In the genomic region with DNA sequence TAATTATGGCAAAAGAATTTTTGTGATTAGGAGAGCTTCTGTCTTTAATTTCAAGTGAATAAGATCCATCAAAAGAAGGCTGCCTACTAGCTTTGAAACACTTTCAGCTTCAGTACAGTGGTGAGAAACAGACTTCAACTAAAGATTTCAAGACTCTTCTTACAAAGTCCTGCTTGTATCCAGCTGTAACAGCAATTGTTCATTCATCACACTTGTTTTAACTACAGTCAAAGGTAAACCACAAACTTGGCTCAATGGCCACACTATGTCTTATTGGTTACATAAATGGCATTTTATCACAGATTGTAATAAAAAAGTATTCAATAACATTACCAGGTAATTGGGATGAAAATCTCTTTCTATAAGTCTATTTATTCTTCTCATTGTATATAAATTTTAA, we compare ENCODE assay signal across 21 cellular contexts. TPM values are rescaled to one million over a fixed set of nuclear protein-coding genes. Genes with fewer than 3 reads are reported as not detected.
DNase-seq lines count a peak whose midpoint lies in the region; ATAC-seq and TF ChIP-seq lines count a peak whose summit lies in the region.
"Had no signal": no experiment of that assay in that cellular context is flagged by ENCODE, and none has a peak within 500 bp of the region (broad histone marks: within the 10 kb centered on the region; RNA-seq: fewer than 3 reads in every experiment).

No MANE protein-coding gene starts in this region.

- no peak overlapping the region for H2BK120ac ChIP-seq in mesenchymal stem cell (ENCODE audit: low read depth, low read length)

- TF ChIP-seq CTCF in breast epithelium (IDR thresholded peaks at IDR 0.05): no peak

- H3K27ac ChIP-seq in ACC112 (ENCODE audit: low read depth, low read length) (peak overlapping the region; percentile 62), breast epithelium (peak overlapping the region; percentile 45 to 58), mesenchymal stem cell (ENCODE audit: low read length, poor library complexity, severe bottlenecking) (peak overlapping the region; percentile 98)
- H3K27ac ChIP-seq: gastroesophageal sphincter, WERI-Rb-1 had no signal

- TF ChIP-seq POLR2A in breast epithelium (IDR thresholded peaks at IDR 0.05): no peak

- H3K4me3 ChIP-seq in ACC112 (ENCODE audit: low read depth, low read length) (peak overlapping the region; percentile 61), breast epithelium (no peak overlapping the region), mesenchymal stem cell (ENCODE audit: insufficient read depth in 1 of 2, low read depth in 1 of 2, low read length in 2 of 2) (no peak overlapping the region)
- H3K4me3 ChIP-seq: gastroesophageal sphincter, K562 had no signal

- H3K23ac ChIP-seq in mesenchymal stem cell (ENCODE audit: low read length in 2 of 2): no peak overlapping the region

- no peak overlapping the region for H3K14ac ChIP-seq in mesenchymal stem cell (ENCODE audit: low read length in 2 of 2)

- intact Hi-C loops in breast epithelium (cut with DNase I; ENCODE audit: low total_unique reads): no loop called here

- peak overlapping the region; percentile 59 for H3K9ac ChIP-seq in mesenchymal stem cell (ENCODE audit: low read length)

- DNase-seq in M059J (ENCODE audit: low read depth) (peak; percentile 56), breast epithelium (ENCODE audit: low spot score in 2 of 2) (no peak), mesenchymal stem cell (no peak), GOT3 (lab: John Stamatoyannopoulos, UW) (no peak), NCI-H2107 treated with DMSO at 0.1 percent for 48 hours (lab: John Stamatoyannopoulos, UW; ENCODE audit: unreplicated experiment) (no peak)
- no peak for DNase-seq in activated T-cell treated with anti-CD3 and anti-CD28 coated beads, Interleukin-2, amount 50 U/mL, for 4 hours
- DNase-seq: 8988T; activated effector memory CD4-positive, alpha-beta T cell treated with anti-CD3 and anti-CD28 coated beads, Interleukin-2, amount 50 U/mL, for 16 hours; CD4-positive, alpha-beta memory T cell; effector memory CD8-positive, alpha-beta T cell; immature natural killer cell; NCI-H1417; nucleus accumbens; small intestine; stimulated activated naive CD8-positive, alpha-beta T cell treated with anti-CD3 and anti-CD28 coated beads, Interleukin-15, amount 100 ng/mL, for 72 hours; WERI-Rb-1 had no signal

- no peak overlapping the region for H3K4me2 ChIP-seq in mesenchymal stem cell (ENCODE audit: low read length, poor library complexity, severe bottlenecking)

- H2AFZ ChIP-seq in ACC112 (ENCODE audit: low read length, unreplicated experiment): no peak overlapping the region
- no peak overlapping the region for H2AFZ ChIP-seq in mesenchymal stem cell (ENCODE audit: low read depth, low read length)

- peaks cover 23% of the 10 kb centered on the region for H3K9me3 Mint-ChIP-seq in activated T-cell treated with anti-CD3 and anti-CD28 coated beads, Interleukin-2, amount 50 U/mL, for 4 hours

- no peak overlapping the region for H4K8ac ChIP-seq in mesenchymal stem cell (ENCODE audit: low read length)

- H4K91ac ChIP-seq in mesenchymal stem cell (ENCODE audit: low read length): no peak overlapping the region

- H2AK5ac ChIP-seq in mesenchymal stem cell (ENCODE audit: low read length, severe bottlenecking): no peak overlapping the region

- peaks cover 3% of the 10 kb centered on the region for H3K79me2 ChIP-seq in ACC112 (ENCODE audit: control insufficient read depth, insufficient read depth, low read length, unreplicated experiment)

- no peaks in the 10 kb centered on the region for H3K36me3 ChIP-seq in ACC112 (ENCODE audit: insufficient read depth, low read length)
- H3K36me3 ChIP-seq in breast epithelium: no peaks in the 10 kb centered on the region
- H3K36me3 ChIP-seq in mesenchymal stem cell (ENCODE audit: control insufficient read depth in 1 of 2, insufficient read depth in 2 of 2, low read depth in 1 of 2, low read length in 2 of 2): no peaks in the 10 kb centered on the region
- H3K36me3 ChIP-seq: gastroesophageal sphincter, WERI-Rb-1 had no signal

- peaks cover 18% of the 10 kb centered on the region for H3K36me3 Mint-ChIP-seq in activated T-cell treated with anti-CD3 and anti-CD28 coated beads, Interleukin-2, amount 50 U/mL, for 4 hours (ENCODE audit: insufficient read depth)

- H2BK15ac ChIP-seq in mesenchymal stem cell (ENCODE audit: low read depth, poor library complexity, severe bottlenecking): no peak overlapping the region

- no peak overlapping the region for H2BK5ac ChIP-seq in mesenchymal stem cell (ENCODE audit: low read depth, low read length, poor library complexity, severe bottlenecking)

- no peak for ATAC-seq in activated T-cell treated with anti-CD3 and anti-CD28 coated beads, Interleukin-2, amount 50 U/mL, for 4 hours
- no peak for ATAC-seq in esophagus mucosa
- ATAC-seq: effector memory CD8-positive, alpha-beta T cell; K562; stimulated activated naive CD8-positive, alpha-beta T cell treated with anti-CD3 and anti-CD28 coated beads, Interleukin-15, amount 100 ng/mL, for 72 hours had no signal

- H3K79me1 ChIP-seq in mesenchymal stem cell (replicated peaks; ENCODE audit: low read length, poor library complexity, severe bottlenecking): peaks cover 26% of the 10 kb centered on the region

- no peaks in the 10 kb centered on the region for H3K27me3 ChIP-seq in ACC112 (ENCODE audit: insufficient read depth, low read length)
- H3K27me3 ChIP-seq in breast epithelium: no peaks in the 10 kb centered on the region
- H3K27me3 ChIP-seq in mesenchymal stem cell (ENCODE audit: control insufficient read depth in 1 of 2, insufficient read depth in 1 of 2, low read length in 2 of 2): no peaks in the 10 kb centered on the region
- H3K27me3 ChIP-seq: gastroesophageal sphincter had no signal

- no peaks in the 10 kb centered on the region for H3K9me3 ChIP-seq in breast epithelium
- no peaks in the 10 kb centered on the region for H3K9me3 ChIP-seq in mesenchymal stem cell (ENCODE audit: control insufficient read depth, low read length)
- H3K9me3 ChIP-seq: gastroesophageal sphincter had no signal

- H2BK12ac ChIP-seq in mesenchymal stem cell (ENCODE audit: low read length in 2 of 2): no peak overlapping the region

- peaks cover 23% of the 10 kb centered on the region for H3K4me1 ChIP-seq in ACC112 (ENCODE audit: control insufficient read depth, insufficient read depth, low read length, unreplicated experiment)
- peaks cover 0 to 10% of the 10 kb centered on the region in 2 donors for H3K4me1 ChIP-seq in breast epithelium
- H3K4me1 ChIP-seq in mesenchymal stem cell (ENCODE audit: control insufficient read depth, insufficient read depth, low read depth, low read length): peaks cover 2% of the 10 kb centered on the region

- no peaks in the 10 kb centered on the region for H3K4me1 Mint-ChIP-seq in activated T-cell treated with anti-CD3 and anti-CD28 coated beads, Interleukin-2, amount 50 U/mL, for 4 hours (ENCODE audit: low read depth)
- H3K4me1 Mint-ChIP-seq: stimulated activated naive CD8-positive, alpha-beta T cell treated with anti-CD3 and anti-CD28 coated beads, Interleukin-15, amount 100 ng/mL, for 72 hours had no signal

- H3K4me3 Mint-ChIP-seq in activated T-cell treated with anti-CD3 and anti-CD28 coated beads, Interleukin-2, amount 50 U/mL, for 4 hours: no peak overlapping the region
- H3K4me3 Mint-ChIP-seq: CD4-positive, alpha-beta memory T cell; effector memory CD8-positive, alpha-beta T cell; immature natural killer cell; stimulated activated naive CD8-positive, alpha-beta T cell treated with anti-CD3 and anti-CD28 coated beads, Interleukin-15, amount 100 ng/mL, for 72 hours had no signal

- no peak overlapping the region for H3K4ac ChIP-seq in mesenchymal stem cell (ENCODE audit: low read depth in 1 of 2, low read length in 2 of 2)

- no peak overlapping the region for H3K18ac ChIP-seq in mesenchymal stem cell (ENCODE audit: low read depth in 1 of 2, low read length in 2 of 2)

- no peaks in the 10 kb centered on the region for H3K27me3 Mint-ChIP-seq in activated T-cell treated with anti-CD3 and anti-CD28 coated beads, Interleukin-2, amount 50 U/mL, for 4 hours (ENCODE audit: low read depth)
- H3K27me3 Mint-ChIP-seq: brain; CD4-positive, alpha-beta memory T cell; effector memory CD8-positive, alpha-beta T cell; stimulated activated naive CD8-positive, alpha-beta T cell treated with anti-CD3 and anti-CD28 coated beads, Interleukin-15, amount 100 ng/mL, for 72 hours had no signal

RNA-seq across cellular contexts. Expression of a gene that starts 59.2 kb away (rescaled TPM):
- 9.7 and 12.9 TPM in 2 replicates for total RNA-seq in M059J (2014; rRNA removed; shearing (Covaris generic))
- total RNA-seq in breast epithelium (10 to 100 TPM; 21.1 to 26.2 (median 23.3) TPM), esophagus mucosa (14.5 TPM)
- polyA plus RNA-seq in mesenchymal stem cell (2013, experiment 1 of 2): 8.6 TPM
- polyA plus RNA-seq in mesenchymal stem cell (2013, experiment 2 of 2): 8.7 TPM
- total RNA-seq in activated T-cell treated with anti-CD3 and anti-CD28 coated beads, Interleukin-2, amount 50 U/mL, for 4 hours: 10 to 100 TPM; 24.6 to 27.4 (median 24.8) TPM
